8 cellular contexts compared by ENCODE assay signal in genomic region chr10:79148452-79149344, GRCh38.
DNase-seq lines count a peak whose midpoint lies in the region; TF ChIP-seq lines count a peak whose summit lies in the region.

No MANE protein-coding gene starts in this region.

- H3K27me3 ChIP-seq in transverse colon, result no peaks in the 10 kb centered on the region

- POLR2A ChIA-PET in activated CD4-positive, alpha-beta T cell treated with anti-CD3 and anti-CD28 coated beads, Interleukin-2, amount 10 ng/mL, durations not matched to agents 7 days and 5 days (lab: Charles Lee), result no interaction called here

- no peak for TF ChIP-seq EP300 in transverse colon (IDR thresholded peaks at IDR 0.05; ENCODE audit: low read depth)

- peak overlapping the region; percentile 89 for H3K27ac Mint-ChIP-seq in activated CD4-positive, alpha-beta T cell treated with anti-CD3 and anti-CD28 coated beads, Interleukin-2, amount 10 ng/mL, durations not matched to agents 7 days and 5 days

- no peaks in the 10 kb centered on the region for H3K36me3 ChIP-seq in transverse colon

- CTCF ChIA-PET in activated CD4-positive, alpha-beta T cell treated with anti-CD3 and anti-CD28 coated beads, Interleukin-2, amount 10 ng/mL, durations not matched to agents 7 days and 5 days (lab: Charles Lee), result interaction anchor here (1.2 kb wide), 2 partner anchors 12 to 79 kb away, joined by 3 read pairs; no protein-coding TSS in a partner anchor

- H3K9me3 Mint-ChIP-seq in activated CD4-positive, alpha-beta T cell treated with anti-CD3 and anti-CD28 coated beads, Interleukin-2, amount 10 ng/mL, durations not matched to agents 7 days and 5 days, result no peaks in the 10 kb centered on the region

- H3K9me3 ChIP-seq in transverse colon, result no peaks in the 10 kb centered on the region

- no peak overlapping the region for H3K4me3 ChIP-seq in transverse colon

- H3K27ac ChIP-seq in cingulate gyrus (ENCODE audit: low read depth, low read length), result peak overlapping the region; percentile 83
- peak overlapping the region; percentile 75 to 87 (median 84) for H3K27ac ChIP-seq in transverse colon

- TF ChIP-seq CTCF in transverse colon (IDR thresholded peaks at IDR 0.05), result no peak

- no peaks in the 10 kb centered on the region for H3K27me3 Mint-ChIP-seq in activated CD4-positive, alpha-beta T cell treated with anti-CD3 and anti-CD28 coated beads, Interleukin-2, amount 10 ng/mL, durations not matched to agents 7 days and 5 days

- DNase-seq in activated CD4-positive, alpha-beta T cell treated with anti-CD3 and anti-CD28 coated beads, Interleukin-2, amount 10 ng/mL, durations not matched to agents 7 days and 5 days, result no peak
- no peak for DNase-seq in activated CD4-positive, alpha-beta T cell treated with anti-CD3 and anti-CD28 coated beads, Interleukin-2, amount 50 U/mL, for 4 hours
- peak; percentile 95 for DNase-seq in medulla oblongata (ENCODE audit: extremely low spot score)
- DNase-seq in transverse colon, result peak; percentile 72
- no peak for DNase-seq in HuH-7.5 (ENCODE audit: low spot score)
- DNase-seq in DMS114 treated with DMSO at 0.1 percent for 48 hours (lab: John Stamatoyannopoulos, UW; ENCODE audit: unreplicated experiment), result no peak
- DNase-seq in NCI-H1417 (lab: John Stamatoyannopoulos, UW), result no peak

- in situ Hi-C loops in transverse colon (cut with MboI; ENCODE audit: low pct_ligation_motif_present in 1 of 4, low pct_unique_long_range_greater_than_20kb in 1 of 4, low sequenced_read_pairs in 3 of 4), result no loop called here

- no peak overlapping the region for H3K4me3 Mint-ChIP-seq in activated CD4-positive, alpha-beta T cell treated with anti-CD3 and anti-CD28 coated beads, Interleukin-2, amount 10 ng/mL, durations not matched to agents 7 days and 5 days

- intact Hi-C loops in transverse colon (cut with DNase I; ENCODE audit: low total_unique reads), result no loop called here

- peak; percentile 14 for TF ChIP-seq POLR2A in transverse colon (IDR thresholded peaks at IDR 0.05)

- peaks cover 3% of the 10 kb centered on the region for H3K36me3 Mint-ChIP-seq in activated CD4-positive, alpha-beta T cell treated with anti-CD3 and anti-CD28 coated beads, Interleukin-2, amount 10 ng/mL, durations not matched to agents 7 days and 5 days (ENCODE audit: low read depth)

- peaks cover 62 to 82% (median 71%) of the 10 kb centered on the region in 4 donors for H3K4me1 ChIP-seq in transverse colon

- H3K4me1 Mint-ChIP-seq in activated CD4-positive, alpha-beta T cell treated with anti-CD3 and anti-CD28 coated beads, Interleukin-2, amount 10 ng/mL, durations not matched to agents 7 days and 5 days, result peaks cover 72% of the 10 kb centered on the region

- 56% methylated on average over 16 of the region's 16 CpGs; no CpG with 5 or more reads in 1 of the 2 donors for WGBS in transverse colon (ENCODE audit: low coverage in 1 of 2), 2 donors

Comparison
In these comparisons a context has a peak if more than half of its experiments do, and no peak if none do; other contexts are left out.
1. DNase-seq: peak in medulla oblongata (single experiment) and transverse colon (single experiment); none in activated CD4-positive, alpha-beta T cell treated with anti-CD3 and anti-CD28 coated beads, Interleukin-2, amount 10 ng/mL, durations not matched to agents 7 days and 5 days (single experiment), activated CD4-positive, alpha-beta T cell treated with anti-CD3 and anti-CD28 coated beads, Interleukin-2, amount 50 U/mL, for 4 hours (0 of 2), HuH-7.5 (single experiment), DMS114 treated with DMSO at 0.1 percent for 48 hours (single experiment) and NCI-H1417 (0 of 3).